8 cellular contexts compared by ENCODE assay signal in the genomic region with DNA sequence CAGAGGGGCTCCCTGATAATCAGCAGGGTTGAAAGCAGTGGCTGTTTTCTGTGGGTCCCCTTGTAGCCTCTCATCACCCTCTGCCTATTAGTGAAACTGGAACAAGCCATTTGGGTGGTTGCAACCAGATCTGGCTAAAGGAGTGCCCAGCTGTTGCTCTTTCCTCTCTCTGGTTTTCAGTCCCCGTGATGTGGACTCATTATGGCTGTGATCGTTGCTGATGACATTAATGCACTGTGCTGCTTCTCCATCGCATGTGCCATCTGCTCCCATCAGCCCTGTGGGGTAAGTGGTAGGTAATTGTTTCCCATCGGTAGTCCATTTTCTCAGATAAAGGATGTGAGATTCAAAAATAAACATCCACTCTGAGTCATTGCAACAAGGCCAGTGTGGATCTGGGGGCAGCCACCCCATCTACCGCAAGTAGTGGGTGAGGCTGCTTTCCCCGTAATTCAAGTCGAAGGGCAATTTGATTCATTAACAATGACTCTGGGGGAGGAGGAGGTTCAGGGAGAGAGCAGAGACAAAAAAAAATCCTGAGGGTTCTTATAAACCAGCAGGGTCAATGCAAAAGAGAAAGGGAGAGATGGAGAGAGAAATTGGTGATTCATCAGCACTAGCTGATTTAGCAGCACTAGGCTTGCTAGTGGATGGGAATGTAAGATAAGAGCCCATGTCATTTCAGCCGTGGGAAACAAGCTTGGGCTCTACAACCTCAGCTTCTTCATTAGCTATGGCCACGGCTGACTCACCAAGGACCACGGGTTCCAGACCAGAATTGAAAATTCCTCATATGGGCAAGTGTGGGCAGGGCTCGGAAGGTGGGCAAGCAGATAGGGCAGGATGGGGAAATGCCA.
DNase-seq lines count a peak whose midpoint lies in the region; ATAC-seq, FAIRE-seq and TF ChIP-seq lines count a peak whose summit lies in the region.

No MANE protein-coding gene starts in this region.

- peaks cover 34% of the 10 kb centered on the region for H3K27me3 Mint-ChIP-seq in progenitor cell of endocrine pancreas

- H3K4me1 ChIP-seq in right atrium auricular region (no peaks in the 10 kb centered on the region), uterus (no peaks in the 10 kb centered on the region), thyroid gland (peaks cover 0 to 6% of the 10 kb centered on the region in 2 donors)

- H3K4me3 Mint-ChIP-seq in progenitor cell of endocrine pancreas (ENCODE audit: low read depth): no peak overlapping the region

- H3K4me3 ChIP-seq in right atrium auricular region: no peak overlapping the region
- no peak overlapping the region for H3K4me3 ChIP-seq in bronchial epithelial cell (ENCODE audit: low read depth, low read length)
- H3K4me3 ChIP-seq in uterus: no peak overlapping the region
- no peak overlapping the region for H3K4me3 ChIP-seq in thyroid gland (replicated peaks in 1 of 3)

- H3K27ac ChIP-seq in right atrium auricular region (no peak overlapping the region), uterus (peak overlapping the region in 1 of 2 donors; percentile 10), thyroid gland (no peak overlapping the region)

- peaks cover 7% of the 10 kb centered on the region for H3K4me1 Mint-ChIP-seq in progenitor cell of endocrine pancreas (ENCODE audit: low read depth)

- H3K9me3 ChIP-seq in right atrium auricular region (no peaks in the 10 kb centered on the region), uterus (no peaks in the 10 kb centered on the region), thyroid gland (no peaks in the 10 kb centered on the region)

- FAIRE-seq in bronchial epithelial cell (lab: Jason Lieb, UNC): no peak

- no peaks in the 10 kb centered on the region for H3K27me3 ChIP-seq in right atrium auricular region
- H3K27me3 ChIP-seq in bronchial epithelial cell (ENCODE audit: control insufficient read depth, insufficient read depth, low read length): no peaks in the 10 kb centered on the region
- no peaks in the 10 kb centered on the region for H3K27me3 ChIP-seq in uterus
- peaks cover 5% of the 10 kb centered on the region for H3K27me3 ChIP-seq in thyroid gland

- intact Hi-C loops in left cardiac atrium (cut with DNase I): no loop called here
- intact Hi-C loops in uterus (cut with DNase I; ENCODE audit: low total_unique reads): no loop called here
- intact Hi-C loops in thyroid gland (cut with DNase I): loop anchor here (10.0 kb wide), 1 partner anchor 394 kb away; no protein-coding TSS in a partner anchor

- no peak overlapping the region for H3K27ac Mint-ChIP-seq in progenitor cell of endocrine pancreas

- H3K36me3 ChIP-seq in right atrium auricular region: no peaks in the 10 kb centered on the region
- no peaks in the 10 kb centered on the region for H3K36me3 ChIP-seq in bronchial epithelial cell (ENCODE audit: control insufficient read depth, insufficient read depth, low read length)
- no peaks in the 10 kb centered on the region for H3K36me3 ChIP-seq in uterus
- no peaks in the 10 kb centered on the region for H3K36me3 ChIP-seq in thyroid gland

- peaks cover 30% of the 10 kb centered on the region for H3K9me3 Mint-ChIP-seq in progenitor cell of endocrine pancreas (ENCODE audit: low read depth)

- no peak for TF ChIP-seq CTCF in right atrium auricular region (IDR thresholded peaks at IDR 0.05)
- no peak for TF ChIP-seq CTCF in bronchial epithelial cell (IDR thresholded peaks at IDR 0.05; ENCODE audit: insufficient read depth, low read length, severe bottlenecking)
- TF ChIP-seq CTCF in uterus (IDR thresholded peaks at IDR 0.05): no peak
- TF ChIP-seq CTCF in progenitor cell of endocrine pancreas (IDR thresholded peaks at IDR 0.05; ENCODE audit: unreplicated experiment): no peak
- TF ChIP-seq CTCF in thyroid gland (IDR thresholded peaks at IDR 0.05): no peak

- TF ChIP-seq POLR2A in uterus (IDR thresholded peaks at IDR 0.05) (no peak), thyroid gland (IDR thresholded peaks at IDR 0.05) (no peak)

- DNase-seq in right atrium auricular region (ENCODE audit: low spot score): peak; percentile 11
- DNase-seq in left cardiac atrium: no peak
- DNase-seq in NCI-H2227 (lab: John Stamatoyannopoulos, UW; ENCODE audit: unreplicated experiment): peak; percentile 92
- peak; percentile 8 for DNase-seq in bronchial epithelial cell (ENCODE audit: low read depth)
- DNase-seq in uterus: peak; percentile 24 to 35
- DNase-seq in progenitor cell of endocrine pancreas (ENCODE audit: low spot score, unreplicated experiment): no peak
- DNase-seq in thyroid gland: no peak
- DNase-seq in COLO829 (ENCODE audit: low spot score): no peak

- WGBS in thyroid gland, 2 donors: 77% methylated on average over 11 of the region's 11 CpGs

- H3K36me3 Mint-ChIP-seq in progenitor cell of endocrine pancreas (ENCODE audit: insufficient read depth): no peaks in the 10 kb centered on the region

- no peak for ATAC-seq in left cardiac atrium

Comparison
In these comparisons a context has a peak if more than half of its experiments do, and no peak if none do; other contexts are left out.
1. DNase-seq: peak in right atrium auricular region (single experiment), NCI-H2227 (single experiment), bronchial epithelial cell (single experiment) and uterus (2 of 2); none in left cardiac atrium (single experiment), progenitor cell of endocrine pancreas (single experiment), thyroid gland (0 of 2) and COLO829 (single experiment).